ENCODE assay signal across 21 cellular contexts in genomic region chr1:45772971-45773370, GRCh38.
"Had no signal": no experiment of that assay in that cellular context is flagged by ENCODE, and none has a peak within 500 bp of the region (broad histone marks: within the 10 kb centered on the region; RNA-seq: fewer than 3 reads in every experiment).

No MANE protein-coding gene starts in this region.

- H3K27me3 ChIP-seq: colonic mucosa, dorsolateral prefrontal cortex, ovary had no signal

- H3K36me3 ChIP-seq: colonic mucosa, ovary, prostate gland, thoracic aorta had no signal

- H3K4me3 ChIP-seq: colonic mucosa, dorsolateral prefrontal cortex, ovary, prostate gland, thoracic aorta had no signal

- H3K4me1 ChIP-seq: colonic mucosa, prostate gland had no signal

- ATAC-seq: activated T-cell treated with anti-CD3 and anti-CD28 coated beads, Interleukin-2, amount 50 U/mL, for 4 hours; effector memory CD8-positive, alpha-beta T cell; esophagus mucosa; left cardiac atrium; stimulated activated naive B cell treated with anti-CD40 and anti-IgM and Interleukin-4, amounts not matched to agents 10 μg/mL and 1 μg/mL and 100 μg/mL, for 72 hours had no signal

- H3K9me3 ChIP-seq: colonic mucosa, ovary, prostate gland, thoracic aorta had no signal

- H3K27ac ChIP-seq: colonic mucosa, dorsolateral prefrontal cortex, ovary, prostate gland, thoracic aorta had no signal

- DNase-seq: activated CD4-positive, alpha-beta T cell treated with anti-CD3 and anti-CD28 coated beads for 1 hour; activated CD8-positive, alpha-beta memory T cell treated with anti-CD3 and anti-CD28 coated beads for 24 hours; activated CD8-positive, alpha-beta memory T cell treated with anti-CD3 and anti-CD28 coated beads, Interleukin-2, amount 50 U/mL, for 4 hours; activated naive CD4-positive, alpha-beta T cell treated with Interleukin-2 at 50 U/mL for 16 hours; activated naive CD8-positive, alpha-beta T cell treated with anti-CD3 and anti-CD28 coated beads, Interleukin-2, amount 10 ng/mL, durations not matched to agents 7 days and 5 days; activated T-cell treated with anti-CD3 and anti-CD28 coated beads, Interleukin-2, amount 50 U/mL, for 4 hours; amniotic stem cell; colonic mucosa; dorsolateral prefrontal cortex; effector memory CD8-positive, alpha-beta T cell; head of caudate nucleus; hypothalamus; left cardiac atrium; midbrain; ovary; stimulated activated CD4-positive, alpha-beta T cell treated with anti-CD3 and anti-CD28 coated beads, Interleukin-2, amount 100 ng/mL, for 48 hours; stimulated activated CD8-positive, alpha-beta memory T cell treated with anti-CD3 and anti-CD28 coated beads, Interleukin-4, amount 100 ng/mL, for 48 hours; stimulated activated naive B cell treated with anti-CD40 and anti-IgM and Interleukin-4, amounts not matched to agents 10 μg/mL and 1 μg/mL and 100 μg/mL, for 72 hours had no signal
